9 cellular contexts compared by ENCODE assay signal in genomic region chr16:75494696-75495601, GRCh38. TPM values are rescaled to one million over a fixed set of nuclear protein-coding genes. Genes with fewer than 3 reads are reported as not detected.
DNase-seq lines count a peak whose midpoint lies in the region; ATAC-seq and TF ChIP-seq lines count a peak whose summit lies in the region.
"Had no signal": no experiment of that assay in that cellular context is flagged by ENCODE, and none has a peak within 500 bp of the region (broad histone marks: within the 10 kb centered on the region; RNA-seq: fewer than 3 reads in every experiment).

Gene CHST6 (minus strand): TSS chr16:75495441. CDS start chr16:75479828, 15,613 bp downstream.

- H3K4me3 ChIP-seq in GM06990 (replicated peaks; ENCODE audit: low read depth, low read length): peak within 1 kb of the TSS; percentile 54
- H3K4me3 ChIP-seq in stomach smooth muscle (ENCODE audit: low read length in 2 of 2): peak within 1 kb of the TSS; percentile 69 to 75

- peak within 1 kb of the TSS; percentile 38 to 42 for H3K9ac ChIP-seq in stomach smooth muscle (ENCODE audit: low read length in 2 of 2)

- DNase-seq in GM06990 (ENCODE audit: extremely low read depth, insufficient read length) (peak; percentile 59), NOMO-1 treated with DMSO at 0.1 percent for 48 hours (lab: John Stamatoyannopoulos, UW; ENCODE audit: unreplicated experiment) (peak; percentile 32), chondrocyte (ENCODE audit: low spot score) (no peak), left lobe of liver (ENCODE audit: low spot score) (no peak), kidney glomerular epithelial cell (lab: John Stamatoyannopoulos, UW) (no peak)
- no peak for DNase-seq in stimulated activated naive CD4-positive, alpha-beta T cell treated with Interleukin-2 at 50 U/mL for 16 hours (lab: John Stamatoyannopoulos, UW)

- no peaks in the 10 kb centered on the region for H3K9me3 Mint-ChIP-seq in chondrocyte (ENCODE audit: low read depth)

- no peaks in the 10 kb centered on the region for H3K27me3 Mint-ChIP-seq in chondrocyte (ENCODE audit: low read depth)

- ATAC-seq in GM21619 (IDR thresholded peaks at IDR 0.05; ENCODE audit: unreplicated experiment) (peak; percentile 51), left lobe of liver (peak; percentile 55)

- no peaks in the 10 kb centered on the region for H3K9me3 ChIP-seq in stomach smooth muscle (ENCODE audit: control insufficient read depth in 2 of 2, low read length in 2 of 2)

- no peaks in the 10 kb centered on the region for H3K36me3 Mint-ChIP-seq in chondrocyte (ENCODE audit: low read depth)

- peaks cover 23% of the 10 kb centered on the region for H3K4me1 Mint-ChIP-seq in chondrocyte (ENCODE audit: low read depth)

- no peaks in the 10 kb centered on the region for H3K27me3 ChIP-seq in GM06990 (replicated peaks; ENCODE audit: control insufficient read depth, insufficient read depth, low read length)
- no peaks in the 10 kb centered on the region for H3K27me3 ChIP-seq in stomach smooth muscle (ENCODE audit: control insufficient read depth in 1 of 2, insufficient read depth in 2 of 2, low read length in 2 of 2)

- H3K4me3 Mint-ChIP-seq in chondrocyte (ENCODE audit: unreplicated experiment): peak within 1 kb of the TSS; percentile 83

- no peak for TF ChIP-seq CTCF in GM06990 (IDR thresholded peaks at IDR 0.05; ENCODE audit: insufficient read depth, low read length, poor library complexity, severe bottlenecking)
- TF ChIP-seq CTCF in chondrocyte (IDR thresholded peaks at IDR 0.05): no peak

- H3K27ac ChIP-seq in stomach smooth muscle (ENCODE audit: low read length): no peak within 1 kb of the TSS

- no peaks in the 10 kb centered on the region for H3K36me3 ChIP-seq in GM06990 (ENCODE audit: control insufficient read depth, insufficient read depth, low read length)
- H3K36me3 ChIP-seq in stomach smooth muscle (ENCODE audit: control insufficient read depth in 2 of 2, insufficient read depth in 2 of 2, low read length in 2 of 2): no peaks in the 10 kb centered on the region

- H3K27ac Mint-ChIP-seq in chondrocyte (ENCODE audit: unreplicated experiment): peak within 1 kb of the TSS; percentile 47

- H3K4me1 ChIP-seq in stomach smooth muscle (ENCODE audit: control insufficient read depth, insufficient read depth, low read length): peaks cover 18% of the 10 kb centered on the region

RNA-seq across cellular contexts. Expression of gene CHST6, which starts in this region (rescaled TPM):
- 6.3 to 7.1 TPM (median 6.7 TPM) in 3 replicates for total RNA-seq in chondrocyte
- total RNA-seq in left lobe of liver: 0.15 TPM
- total RNA-seq: T-helper 1 cell treated with Interleukin-12 subunit alpha and Interleukin-12 subunit beta and Interleukin-4 antibody, amounts not matched to agents 30 ng/mL and 1 ng/mL, for 36 hours had no signal

Comparison
In these comparisons a context has a peak if more than half of its experiments do, and no peak if none do; other contexts are left out.
1. Peak in ATAC-seq in left lobe of liver; RNA of the gene not detected or under 1 TPM.
2. DNase-seq: peak in GM06990 (single experiment) and NOMO-1 treated with DMSO at 0.1 percent for 48 hours (single experiment); none in chondrocyte (single experiment), left lobe of liver (single experiment), stimulated activated naive CD4-positive, alpha-beta T cell treated with Interleukin-2 at 50 U/mL for 16 hours (single experiment) and kidney glomerular epithelial cell (single experiment).